In the genomic region with DNA sequence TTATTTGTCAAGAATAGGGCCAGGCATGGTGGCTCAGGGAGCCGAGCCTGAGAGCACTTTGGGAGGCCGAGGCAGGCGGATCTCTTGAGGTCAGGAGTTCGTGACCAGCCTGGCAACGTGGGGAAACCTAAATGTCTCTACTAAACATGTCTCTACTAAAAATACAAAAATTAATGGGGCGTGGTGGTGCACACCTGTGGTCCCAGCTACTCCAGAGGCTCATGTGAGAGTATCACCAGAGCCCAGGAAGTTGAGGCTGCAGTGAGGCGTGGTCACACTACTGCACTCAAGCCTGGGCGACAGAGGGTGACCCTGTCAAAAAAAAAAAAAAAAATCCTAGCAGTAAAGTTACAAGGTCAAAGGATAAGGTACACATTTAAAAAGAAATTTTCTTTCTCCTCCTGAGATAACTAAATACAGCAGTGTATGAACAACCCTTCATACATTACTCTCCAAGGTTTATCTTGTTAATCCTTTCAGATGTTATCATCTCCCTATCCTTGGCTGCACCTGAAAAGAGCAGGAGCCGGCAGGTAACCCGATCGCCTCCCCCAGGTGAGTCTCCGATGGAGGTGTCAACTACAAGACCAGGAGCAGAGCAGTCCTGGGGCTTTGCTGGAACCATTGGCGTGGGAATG, we compare ENCODE assay signal across 8 cellular contexts.
DNase-seq lines count a peak whose midpoint lies in the region; ATAC-seq and TF ChIP-seq lines count a peak whose summit lies in the region.

No MANE protein-coding gene starts in this region.

- H3K27ac Mint-ChIP-seq in endothelial cell (ENCODE audit: unreplicated experiment) (no peak overlapping the region), osteocyte (ENCODE audit: unreplicated experiment) (peak overlapping the region; percentile 88)

- TF ChIP-seq CTCF in GM12865 (IDR thresholded peaks at IDR 0.05; ENCODE audit: insufficient read depth, low read depth, low read length, missing control alignments) (no peak), endothelial cell (IDR thresholded peaks at IDR 0.05; ENCODE audit: unreplicated experiment) (no peak), osteocyte (IDR thresholded peaks at IDR 0.05) (no peak)

- peak; percentile 48 for DNase-seq in GM12865 (ENCODE audit: low read depth)
- DNase-seq in NCI-H2107 treated with DMSO at 0.1 percent for 48 hours (lab: John Stamatoyannopoulos, UW; ENCODE audit: unreplicated experiment), result peak; percentile 32
- no peak for DNase-seq in endothelial cell (ENCODE audit: low spot score)
- no peak for DNase-seq in osteocyte (ENCODE audit: extremely low spot score, unreplicated experiment)
- DNase-seq in GM03348 (ENCODE audit: low spot score), result no peak

- H3K27me3 Mint-ChIP-seq in endothelial cell (ENCODE audit: unreplicated experiment) (peaks cover 4% of the 10 kb centered on the region), osteocyte (ENCODE audit: unreplicated experiment) (no peaks in the 10 kb centered on the region)

- peak overlapping the region; percentile 71 for H3K4me3 ChIP-seq in GM12865 (ENCODE audit: low read depth, low read length)

- H3K4me1 Mint-ChIP-seq in endothelial cell (ENCODE audit: unreplicated experiment) (peaks cover 13% of the 10 kb centered on the region), osteocyte (ENCODE audit: unreplicated experiment) (peaks cover 26% of the 10 kb centered on the region)

- H3K4me3 Mint-ChIP-seq in endothelial cell (ENCODE audit: unreplicated experiment), result peak overlapping the region; percentile 99
- H3K4me3 Mint-ChIP-seq in osteocyte (ENCODE audit: unreplicated experiment), result peak overlapping the region; percentile 98

- no peaks in the 10 kb centered on the region for H3K9me3 Mint-ChIP-seq in endothelial cell (ENCODE audit: unreplicated experiment)
- H3K9me3 Mint-ChIP-seq in osteocyte (ENCODE audit: unreplicated experiment), result no peaks in the 10 kb centered on the region

- no peak for ATAC-seq in activated CD4-positive, CD25-positive, alpha-beta regulatory T cell treated with anti-CD3 and anti-CD28 coated beads, Interleukin-2, amount 50 U/mL, for 24 hours
- ATAC-seq in HG03159 (IDR thresholded peaks at IDR 0.05; ENCODE audit: unreplicated experiment) (no peak), GM21526 (IDR thresholded peaks at IDR 0.05; ENCODE audit: low FRiP score, unreplicated experiment) (no peak)

- H3K36me3 Mint-ChIP-seq in endothelial cell (ENCODE audit: low read depth, unreplicated experiment), result no peaks in the 10 kb centered on the region
- no peaks in the 10 kb centered on the region for H3K36me3 Mint-ChIP-seq in osteocyte (ENCODE audit: unreplicated experiment)

Comparison
In these comparisons a context has a peak if more than half of its experiments do, and no peak if none do; other contexts are left out.
1. DNase-seq: peak in GM12865 (single experiment) and NCI-H2107 treated with DMSO at 0.1 percent for 48 hours (single experiment); none in endothelial cell (single experiment), osteocyte (single experiment) and GM03348 (single experiment).